ENCODE assay signal across 7 cellular contexts in the genomic region with DNA sequence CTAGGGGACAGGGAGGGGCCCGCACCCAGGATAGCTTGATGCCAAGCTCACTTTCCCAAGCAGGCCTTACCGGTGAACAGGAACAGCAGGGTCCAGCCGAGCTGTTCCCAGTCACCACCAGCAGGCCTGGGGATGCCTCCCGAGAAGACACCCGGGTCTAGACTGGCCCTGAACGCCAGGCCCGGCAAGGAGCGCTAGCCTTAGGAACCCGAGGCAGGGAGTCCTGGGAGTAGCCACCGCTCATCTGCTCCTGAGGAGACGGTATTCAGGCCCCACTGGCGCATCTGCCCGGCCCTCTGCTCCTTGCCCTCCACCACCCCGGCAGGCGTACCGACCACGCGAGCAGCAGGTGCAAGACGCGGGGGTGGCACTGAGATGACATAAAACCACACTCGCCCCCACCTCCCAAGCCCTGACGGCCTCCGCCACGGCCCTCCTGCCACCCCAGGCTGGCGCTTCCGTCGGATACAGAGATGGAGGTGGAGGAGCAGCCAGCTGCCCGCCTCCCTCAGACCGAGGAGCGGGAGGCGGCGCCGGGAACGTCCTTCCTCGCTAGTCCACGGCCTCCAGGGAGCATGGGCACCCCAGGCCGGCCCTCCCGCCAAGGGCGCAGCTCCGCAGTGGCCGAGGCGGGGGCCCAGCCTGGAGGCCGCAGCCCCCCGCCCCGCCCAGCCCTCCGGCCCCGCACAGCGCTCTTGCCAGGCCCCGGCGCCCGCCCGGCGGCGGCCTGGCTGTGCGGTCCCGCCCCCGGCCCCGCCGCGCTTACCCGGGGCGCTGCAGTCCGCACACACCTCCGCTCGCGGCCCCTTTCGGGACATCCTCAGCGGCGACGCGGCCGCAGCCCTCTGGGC. TPM values are rescaled to one million over a fixed set of nuclear protein-coding genes. Genes with fewer than 3 reads are reported as not detected.
DNase-seq lines count a peak whose midpoint lies in the region; ATAC-seq and TF ChIP-seq lines count a peak whose summit lies in the region.

No MANE protein-coding gene starts in this region.

- no peaks in the 10 kb centered on the region for H3K9me3 Mint-ChIP-seq in activated naive CD8-positive, alpha-beta T cell treated with anti-CD3 and anti-CD28 coated beads, Interleukin-2, amount 10 ng/mL, durations not matched to agents 7 days and 5 days

- POLR2A ChIA-PET in activated naive CD8-positive, alpha-beta T cell treated with anti-CD3 and anti-CD28 coated beads, Interleukin-2, amount 10 ng/mL, durations not matched to agents 7 days and 5 days (lab: Charles Lee): interaction anchor here (0.6 to 3.7 kb wide), 11 partner anchors 12 to 199 kb away, joined by 3 to 34 read pairs (median 4); partner anchors contain the start of genes ABHD15, TAOK1 and TP53I13

- H3K4me1 ChIP-seq in OCI-LY3 (ENCODE audit: low read length): peaks cover 47% of the 10 kb centered on the region
- H3K4me1 ChIP-seq in iPS DF 6.9 (ENCODE audit: control insufficient read depth, insufficient read depth, low read length): peaks cover 23% of the 10 kb centered on the region
- peaks cover 72 to 83% (median 79%) of the 10 kb centered on the region in 3 donors for H3K4me1 ChIP-seq in skeletal muscle tissue (ENCODE audit: control insufficient read depth in 3 of 3, insufficient read depth in 3 of 3, low read length in 3 of 3)

- DNase-seq in GM13977 (ENCODE audit: low spot score): peak; percentile 44
- peak; percentile 68 for DNase-seq in activated naive CD8-positive, alpha-beta T cell treated with anti-CD3 and anti-CD28 coated beads, Interleukin-2, amount 10 ng/mL, durations not matched to agents 7 days and 5 days
- DNase-seq in iPS DF 6.9 (ENCODE audit: low read depth, low spot score): no peak
- DNase-seq in superior temporal gyrus (ENCODE audit: extremely low spot score): no peak

- WGBS in iPS DF 6.9 (ENCODE audit: insufficient coverage, insufficient read length): no CpG with 5 or more reads among the region's 72 CpGs

- no peak overlapping the region for H2AFZ ChIP-seq in OCI-LY3 (ENCODE audit: low read depth, low read length)

- no peaks in the 10 kb centered on the region for H3K36me3 Mint-ChIP-seq in activated naive CD8-positive, alpha-beta T cell treated with anti-CD3 and anti-CD28 coated beads, Interleukin-2, amount 10 ng/mL, durations not matched to agents 7 days and 5 days

- H3K4me3 ChIP-seq in OCI-LY3 (ENCODE audit: low read length) (peak overlapping the region; percentile 86), iPS DF 6.9 (ENCODE audit: low read length) (peak overlapping the region; percentile 71), skeletal muscle tissue (ENCODE audit: low read length in 3 of 3) (peak overlapping the region; percentile 81 to 88 (median 87))

- H3K27me3 ChIP-seq in OCI-LY3 (ENCODE audit: low read depth, low read length) (no peaks in the 10 kb centered on the region), iPS DF 6.9 (ENCODE audit: control insufficient read depth, insufficient read depth, low read length) (no peaks in the 10 kb centered on the region), skeletal muscle tissue (ENCODE audit: control insufficient read depth in 3 of 3, insufficient read depth in 3 of 3, low read length in 3 of 3) (no peaks in the 10 kb centered on the region)

- peak overlapping the region; percentile 99 for H3K4me2 ChIP-seq in OCI-LY3 (ENCODE audit: low read length)

- peak overlapping the region; percentile 97 for H3K4me3 Mint-ChIP-seq in activated naive CD8-positive, alpha-beta T cell treated with anti-CD3 and anti-CD28 coated beads, Interleukin-2, amount 10 ng/mL, durations not matched to agents 7 days and 5 days

- H3K9ac ChIP-seq in OCI-LY3 (ENCODE audit: low read length) (peak overlapping the region; percentile 76), skeletal muscle tissue (ENCODE audit: low read depth in 1 of 3, low read length in 3 of 3) (peak overlapping the region; percentile 79 to 91 (median 88))

- peaks cover 54% of the 10 kb centered on the region for H3K4me1 Mint-ChIP-seq in activated naive CD8-positive, alpha-beta T cell treated with anti-CD3 and anti-CD28 coated beads, Interleukin-2, amount 10 ng/mL, durations not matched to agents 7 days and 5 days

- in situ Hi-C loops in GM13977 (cut with MboI; ENCODE audit: low pct_unique_long_range_greater_than_20kb, low sequenced_read_pairs, unreplicated experiment): no loop called here

- ATAC-seq in HG02759 (IDR thresholded peaks at IDR 0.05; ENCODE audit: unreplicated experiment): peak; percentile 28
- ATAC-seq in activated naive CD8-positive, alpha-beta T cell treated with anti-CD3 and anti-CD28 coated beads, Interleukin-2, amount 10 ng/mL, durations not matched to agents 7 days and 5 days (ENCODE audit: low read depth): peak; percentile 20

- H3K27ac Mint-ChIP-seq in activated naive CD8-positive, alpha-beta T cell treated with anti-CD3 and anti-CD28 coated beads, Interleukin-2, amount 10 ng/mL, durations not matched to agents 7 days and 5 days: peak overlapping the region; percentile 51

- peaks cover 65% of the 10 kb centered on the region for H3K79me2 ChIP-seq in OCI-LY3 (ENCODE audit: low read length)

- TF ChIP-seq CTCF in GM13977 (IDR thresholded peaks at IDR 0.05; ENCODE audit: extremely low read depth, insufficient read depth, missing control alignments) (no peak), OCI-LY3 (IDR thresholded peaks at IDR 0.05; ENCODE audit: low read depth, low read length) (no peak)

- H3K9me3 ChIP-seq in OCI-LY3 (ENCODE audit: insufficient read depth, low read length) (no peaks in the 10 kb centered on the region), iPS DF 6.9 (ENCODE audit: control insufficient read depth, insufficient read depth, low read length) (no peaks in the 10 kb centered on the region), skeletal muscle tissue (ENCODE audit: control insufficient read depth in 3 of 3, low read length in 3 of 3) (no peaks in the 10 kb centered on the region)

- H3K36me3 ChIP-seq in OCI-LY3 (replicated peaks; ENCODE audit: low read depth, low read length): peaks cover 2% of the 10 kb centered on the region
- H3K36me3 ChIP-seq in iPS DF 6.9 (ENCODE audit: control insufficient read depth, insufficient read depth, low read length): no peaks in the 10 kb centered on the region
- H3K36me3 ChIP-seq in skeletal muscle tissue (ENCODE audit: control insufficient read depth in 3 of 3, insufficient read depth in 3 of 3, low read length in 3 of 3): no peaks in the 10 kb centered on the region

- H3K27ac ChIP-seq in OCI-LY3 (ENCODE audit: low read length): no peak overlapping the region; the same call in 1 of the 2 replicates
- H3K27ac ChIP-seq in iPS DF 6.9 (ENCODE audit: low read length): no peak overlapping the region
- H3K27ac ChIP-seq in skeletal muscle tissue (ENCODE audit: low read depth, low read length): peak overlapping the region; percentile 77

- no peaks in the 10 kb centered on the region for H3K27me3 Mint-ChIP-seq in activated naive CD8-positive, alpha-beta T cell treated with anti-CD3 and anti-CD28 coated beads, Interleukin-2, amount 10 ng/mL, durations not matched to agents 7 days and 5 days

- peaks cover 23% of the 10 kb centered on the region for H4K20me1 ChIP-seq in OCI-LY3 (ENCODE audit: insufficient read depth, low read length)

RNA-seq across cellular contexts. Expression of gene GIT1, which starts 0.7 kb away (rescaled TPM):
- 10 to 100 TPM; 73.3 to 73.4 TPM for total RNA-seq in activated naive CD8-positive, alpha-beta T cell treated with anti-CD3 and anti-CD28 coated beads, Interleukin-2, amount 10 ng/mL, durations not matched to agents 7 days and 5 days
- total RNA-seq in skeletal muscle tissue: 11.0 TPM

RNA-seq across cellular contexts. Expression of gene ANKRD13B, which starts 4.1 kb away (rescaled TPM):
- total RNA-seq in activated naive CD8-positive, alpha-beta T cell treated with anti-CD3 and anti-CD28 coated beads, Interleukin-2, amount 10 ng/mL, durations not matched to agents 7 days and 5 days: 1 to 10 TPM; 6.0 to 7.9 TPM
- total RNA-seq in skeletal muscle tissue: 9.4 TPM

RNA-seq across cellular contexts. Expression of gene TP53I13, which starts 20.3 kb away (rescaled TPM):
- total RNA-seq in activated naive CD8-positive, alpha-beta T cell treated with anti-CD3 and anti-CD28 coated beads, Interleukin-2, amount 10 ng/mL, durations not matched to agents 7 days and 5 days: 100 to 1,000 TPM; 154 to 155 TPM
- total RNA-seq in skeletal muscle tissue: 26.1 TPM

RNA-seq across cellular contexts. Expression of gene ABHD15, which starts 21.9 kb away (rescaled TPM):
- total RNA-seq in activated naive CD8-positive, alpha-beta T cell treated with anti-CD3 and anti-CD28 coated beads, Interleukin-2, amount 10 ng/mL, durations not matched to agents 7 days and 5 days: 10 to 100 TPM; 20.0 to 20.4 TPM
- 5.2 TPM for total RNA-seq in skeletal muscle tissue

RNA-seq across cellular contexts. Expression of gene CORO6, which starts 33.9 kb away (rescaled TPM):
- 1 to 10 TPM; 8.2 to 9.0 TPM for total RNA-seq in activated naive CD8-positive, alpha-beta T cell treated with anti-CD3 and anti-CD28 coated beads, Interleukin-2, amount 10 ng/mL, durations not matched to agents 7 days and 5 days
- 43.3 TPM for total RNA-seq in skeletal muscle tissue

Comparison
In these comparisons a context has a peak if more than half of its experiments do, and no peak if none do; other contexts are left out.
1. DNase-seq: peak in GM13977 (single experiment) and activated naive CD8-positive, alpha-beta T cell treated with anti-CD3 and anti-CD28 coated beads, Interleukin-2, amount 10 ng/mL, durations not matched to agents 7 days and 5 days (single experiment); none in iPS DF 6.9 (single experiment) and superior temporal gyrus (single experiment).
2. Peak in every context shown above with its lines, with median percentiles within 50 percentile points of each other: H3K4me3 ChIP-seq.